Comparison of ENCODE assay signal across 12 cellular contexts in genomic region chr5:167030500-167031120, GRCh38. TPM values are rescaled to one million over a fixed set of nuclear protein-coding genes. Genes with fewer than 3 reads are reported as not detected.
DNase-seq lines count a peak whose midpoint lies in the region; ATAC-seq, FAIRE-seq and TF ChIP-seq lines count a peak whose summit lies in the region.
"Had no signal": no experiment of that assay in that cellular context is flagged by ENCODE, and none has a peak within 500 bp of the region (broad histone marks: within the 10 kb centered on the region; RNA-seq: fewer than 3 reads in every experiment).

No MANE protein-coding gene starts in this region.

- no peaks in the 10 kb centered on the region for H3K23me2 ChIP-seq in H1 (ENCODE audit: low read depth, low read length)

- CTCF ChIA-PET in H1 (lab: Charles Lee; ENCODE audit: partially characterized antibody), result interaction anchor here (0.6 to 8.0 kb wide), 33 partner anchors 10 to 1177 kb away, joined by 3 to 67 read pairs (median 4); partner anchors contain the start of gene TENM2

- H4K91ac ChIP-seq in H1 (replicated peaks; ENCODE audit: insufficient read length, low read length), result no peak overlapping the region

- no peaks in the 10 kb centered on the region for H3K9me2 ChIP-seq in MM.1S (replicated peaks; ENCODE audit: insufficient read depth, low read length)

- POLR2A ChIA-PET in H1 (lab: Charles Lee; ENCODE audit: partially characterized antibody), result no interaction called here

- H3K36me3 ChIP-seq in MM.1S (replicated peaks; ENCODE audit: insufficient read depth, low read length) (no peaks in the 10 kb centered on the region), H1 (ENCODE audit: control insufficient read depth in 2 of 4, insufficient read depth in 4 of 4, low read length in 3 of 4) (no peaks in the 10 kb centered on the region)

- no peak overlapping the region for H2BK20ac ChIP-seq in H1 (ENCODE audit: low read length)

- no peak overlapping the region for H2BK5ac ChIP-seq in H1 (ENCODE audit: low read depth, low read length)

- H3K4me1 ChIP-seq in MM.1S (ENCODE audit: low read length), result no peaks in the 10 kb centered on the region
- no peaks in the 10 kb centered on the region for H3K4me1 ChIP-seq in H1 (replicated peaks in 1 of 4; ENCODE audit: control insufficient read depth in 3 of 4, insufficient read depth in 4 of 4, low read length in 3 of 4)

- no peak overlapping the region for H4K5ac ChIP-seq in H1 (ENCODE audit: insufficient read length, low read depth, low read length)

- no peaks in the 10 kb centered on the region for H3K36me3 Mint-ChIP-seq in neural crest cell (ENCODE audit: low read depth)
- H3K36me3 Mint-ChIP-seq in natural killer cell treated with Interleukin-12 subunit alpha and Interleukin-12 subunit beta and Interleukin-15 and Interleukin-18, amount 100 ng/mL, for 72 hours, result no peaks in the 10 kb centered on the region
- H3K36me3 Mint-ChIP-seq: activated naive CD4-positive, alpha-beta T cell treated with anti-CD3 and anti-CD28 coated beads, Interleukin-2, amount 50 U/mL, for 72 hours; naive thymus-derived CD4-positive, alpha-beta T cell had no signal

- TF ChIP-seq POLR2A in H1 (IDR thresholded peaks at IDR 0.05; ENCODE audit: control extremely low read depth in 1 of 2, low read depth in 2 of 2, low read length in 2 of 2), result no peak

- H3K27me3 Mint-ChIP-seq in neural crest cell (ENCODE audit: low read depth), result no peaks in the 10 kb centered on the region
- no peaks in the 10 kb centered on the region for H3K27me3 Mint-ChIP-seq in natural killer cell treated with Interleukin-12 subunit alpha and Interleukin-12 subunit beta and Interleukin-15 and Interleukin-18, amount 100 ng/mL, for 72 hours
- H3K27me3 Mint-ChIP-seq: naive thymus-derived CD4-positive, alpha-beta T cell had no signal

- no peak overlapping the region for H3K4ac ChIP-seq in H1 (replicated peaks; ENCODE audit: insufficient read length, low read depth, low read length)

- H3K79me1 ChIP-seq in H1 (ENCODE audit: low read depth, low read length), result no peaks in the 10 kb centered on the region

- H3F3A ChIP-seq in MM.1S (ENCODE audit: insufficient read depth, low read length), result no peaks in the 10 kb centered on the region

- peak; percentile 82 to 83 for TF ChIP-seq RAD21 in H1 (IDR thresholded peaks at IDR 0.05 in 1 of 2, conservative IDR thresholded peaks at IDR 0.05 in 1 of 2; ENCODE audit: low read depth in 2 of 2, low read length in 2 of 2)

- H3K18ac ChIP-seq in H1 (ENCODE audit: extremely low read depth, low read length), result no peak overlapping the region

- H3K27me3 ChIP-seq in MM.1S (replicated peaks; ENCODE audit: insufficient read depth, low read length), result no peaks in the 10 kb centered on the region
- H3K27me3 ChIP-seq in H1 (replicated peaks in 1 of 4; ENCODE audit: control insufficient read depth in 3 of 4, extremely low read depth in 1 of 4, insufficient read depth in 3 of 4, low read length in 3 of 4), result no peaks in the 10 kb centered on the region

- DNase-seq in GM12865 (ENCODE audit: low read depth) (no peak), MM.1S (no peak), H1 (ENCODE audit: low read depth in 1 of 2, low spot score in 2 of 2) (peak; percentile 64 to 88), neural crest cell (ENCODE audit: low read depth, low spot score) (peak; percentile 14), NCI-H1092 treated with DMSO at 0.1 percent for 48 hours (lab: John Stamatoyannopoulos, UW) (no peak), NOMO-1 treated with DMSO at 0.1 percent for 48 hours (lab: John Stamatoyannopoulos, UW; ENCODE audit: unreplicated experiment) (no peak)
- no peak for DNase-seq in natural killer cell treated with Interleukin-12 subunit alpha and Interleukin-12 subunit beta and Interleukin-15 and Interleukin-18, amount 100 ng/mL, for 72 hours (ENCODE audit: low spot score)
- DNase-seq: activated CD4-positive, alpha-beta T cell treated with anti-CD3 and anti-CD28 coated beads for 1 hour; naive thymus-derived CD4-positive, alpha-beta T cell had no signal

- TF ChIP-seq CTCF in GM12865 (IDR thresholded peaks at IDR 0.05; ENCODE audit: insufficient read depth, low read depth, low read length, missing control alignments), result peak; percentile 23
- peak; percentile 30 for TF ChIP-seq CTCF in MM.1S (IDR thresholded peaks at IDR 0.05; ENCODE audit: low read length)
- peak; percentile 39 to 88 (median 70) for TF ChIP-seq CTCF in H1 (IDR thresholded peaks at IDR 0.05; ENCODE audit: control extremely low read depth in 1 of 3, insufficient read depth in 1 of 3, low read depth in 1 of 3, low read length in 3 of 3)
- TF ChIP-seq CTCF in neural crest cell (conservative IDR thresholded peaks at IDR 0.05), result peak; percentile 42

- no peak overlapping the region for H3K23ac ChIP-seq in H1 (ENCODE audit: insufficient read length)

- H3K9me3 Mint-ChIP-seq in neural crest cell, result no peaks in the 10 kb centered on the region
- H3K9me3 Mint-ChIP-seq in natural killer cell treated with Interleukin-12 subunit alpha and Interleukin-12 subunit beta and Interleukin-15 and Interleukin-18, amount 100 ng/mL, for 72 hours, result peaks cover 10% of the 10 kb centered on the region

- H2BK120ac ChIP-seq in H1 (replicated peaks; ENCODE audit: low read depth, low read length), result no peak overlapping the region

- no peak for ATAC-seq in natural killer cell treated with Interleukin-12 subunit alpha and Interleukin-12 subunit beta and Interleukin-15 and Interleukin-18, amount 100 ng/mL, for 72 hours
- no peak for ATAC-seq in GM18867 (IDR thresholded peaks at IDR 0.05; ENCODE audit: unreplicated experiment)
- ATAC-seq: activated naive CD4-positive, alpha-beta T cell treated with anti-CD3 and anti-CD28 coated beads, Interleukin-2, amount 50 U/mL, for 72 hours; naive thymus-derived CD4-positive, alpha-beta T cell had no signal

- H3K56ac ChIP-seq in H1 (replicated peaks; ENCODE audit: insufficient read length, low read depth, low read length), result no peak overlapping the region

- FAIRE-seq in H1 (lab: Jason Lieb, UNC), result peak; percentile 87

- H3K9me3 ChIP-seq in MM.1S (replicated peaks; ENCODE audit: insufficient read depth, low read length) (no peaks in the 10 kb centered on the region), H1 (ENCODE audit: insufficient read depth in 2 of 2, low read depth in 1 of 2, low read length in 1 of 2) (no peaks in the 10 kb centered on the region)

- no peaks in the 10 kb centered on the region for H3K79me2 ChIP-seq in MM.1S (ENCODE audit: low read length)
- no peaks in the 10 kb centered on the region for H3K79me2 ChIP-seq in H1 (ENCODE audit: control insufficient read depth in 1 of 2, insufficient read depth in 2 of 2, low read length in 2 of 2)

- no peak overlapping the region for H3K14ac ChIP-seq in H1 (ENCODE audit: insufficient read length)

- no peak overlapping the region for H2AK5ac ChIP-seq in H1 (ENCODE audit: low read depth, low read length)

- H2BK12ac ChIP-seq in H1 (ENCODE audit: low read depth, low read length), result no peak overlapping the region

- H3K9ac ChIP-seq in MM.1S (ENCODE audit: low read length) (no peak overlapping the region), H1 (replicated peaks in 1 of 4; ENCODE audit: extremely low read depth in 1 of 4, low read depth in 3 of 4, low read length in 3 of 4) (no peak overlapping the region)

- H3K27ac Mint-ChIP-seq in neural crest cell (ENCODE audit: unreplicated experiment), result no peak overlapping the region
- no peak overlapping the region for H3K27ac Mint-ChIP-seq in natural killer cell treated with Interleukin-12 subunit alpha and Interleukin-12 subunit beta and Interleukin-15 and Interleukin-18, amount 100 ng/mL, for 72 hours
- H3K27ac Mint-ChIP-seq: activated naive CD4-positive, alpha-beta T cell treated with anti-CD3 and anti-CD28 coated beads, Interleukin-2, amount 50 U/mL, for 72 hours; naive thymus-derived CD4-positive, alpha-beta T cell had no signal

- no peak overlapping the region for H2BK15ac ChIP-seq in H1 (ENCODE audit: low read length)

- no peak overlapping the region; the same call in 1 of the 2 replicates for H4K8ac ChIP-seq in H1 (ENCODE audit: extremely low read depth, insufficient read depth, low read length)

- H3K27ac ChIP-seq in MM.1S (ENCODE audit: low read length), result no peak overlapping the region
- no peak overlapping the region for H3K27ac ChIP-seq in H1 (ENCODE audit: low read depth, low read length)
- H3K27ac ChIP-seq: epithelial cell of prostate had no signal

- no peak overlapping the region for H2AFZ ChIP-seq in MM.1S (ENCODE audit: low read length)
- H2AFZ ChIP-seq in H1 (ENCODE audit: low read length), result peak overlapping the region; percentile 80; the same call in 1 of the 2 replicates

- 76% methylated on average over 17 of the region's 17 CpGs; no CpG with 5 or more reads in 1 of the 2 experiments for WGBS in H1 (ENCODE audit: extremely low coverage in 1 of 2, insufficient coverage in 1 of 2, insufficient read length in 1 of 2, insufficient replicate concordance in 2 of 2, low coverage in 1 of 2, low lambda C conversion rate in 2 of 2, missing lambda C conversion rate in 1 of 2), 2 experiments

- no peak overlapping the region for H3K4me3 Mint-ChIP-seq in neural crest cell
- H3K4me3 Mint-ChIP-seq in natural killer cell treated with Interleukin-12 subunit alpha and Interleukin-12 subunit beta and Interleukin-15 and Interleukin-18, amount 100 ng/mL, for 72 hours, result no peak overlapping the region
- H3K4me3 Mint-ChIP-seq: naive thymus-derived CD4-positive, alpha-beta T cell had no signal

- H3K4me2 ChIP-seq in MM.1S (ENCODE audit: low read depth, low read length), result no peak overlapping the region
- peak overlapping the region in 1 of 2 experiments; percentile 18; a peak in 1 of 4 replicates for H3K4me2 ChIP-seq in H1 (ENCODE audit: insufficient read depth in 1 of 2, low read depth in 2 of 2, low read length in 2 of 2)

- peaks cover 9% of the 10 kb centered on the region for H3K4me1 Mint-ChIP-seq in neural crest cell
- no peaks in the 10 kb centered on the region for H3K4me1 Mint-ChIP-seq in natural killer cell treated with Interleukin-12 subunit alpha and Interleukin-12 subunit beta and Interleukin-15 and Interleukin-18, amount 100 ng/mL, for 72 hours (ENCODE audit: low read depth in 2 of 2)
- H3K4me1 Mint-ChIP-seq: naive thymus-derived CD4-positive, alpha-beta T cell had no signal

- no peak for TF ChIP-seq EP300 in H1 (IDR thresholded peaks at IDR 0.05; ENCODE audit: borderline replicate concordance in 1 of 2, low read depth in 2 of 2, low read length in 2 of 2)

- H4K20me1 ChIP-seq in MM.1S (ENCODE audit: insufficient read depth, low read length) (no peaks in the 10 kb centered on the region), H1 (replicated peaks in 1 of 2; ENCODE audit: control insufficient read depth in 1 of 2, insufficient read depth in 2 of 2, low read length in 2 of 2) (no peaks in the 10 kb centered on the region)

- no peak overlapping the region for H3K4me3 ChIP-seq in GM12865 (ENCODE audit: low read depth, low read length)
- no peak overlapping the region for H3K4me3 ChIP-seq in MM.1S (ENCODE audit: low read length)
- H3K4me3 ChIP-seq in H1 (ENCODE audit: extremely low read depth in 1 of 4, insufficient read depth in 2 of 4, low read depth in 3 of 4, low read length in 4 of 4), result no peak overlapping the region

RNA-seq across cellular contexts. Expression of gene TENM2, which starts 51.8 kb away (rescaled TPM):
- total RNA-seq in H1 (2021; fragmentation: NEBNext Ultra II Directional; extraction: Animal tissue kit (Norgen Biotek cat#: 25700)), result 1.2 and 2.9 TPM in 2 replicates
- 1.2 and 1.9 TPM in 2 replicates for polyA plus RNA-seq in H1 (2011; rRNA removed)
- polyA plus RNA-seq in H1 (2011; cell fraction: cytosol; rRNA removed), result 0.41 TPM
- polyA plus RNA-seq in H1 (2011; cell fraction: nucleus; rRNA removed), result 6.8 TPM
- polyA plus RNA-seq in H1 (2012, experiment 1 of 2), result 1.5 to 1.9 TPM (median 1.8 TPM) in 4 replicates
- 0.33 TPM for polyA plus RNA-seq in H1 (2012, experiment 2 of 2)
- polyA plus RNA-seq in H1 (2013, experiment 1 of 2), result 3.9 TPM
- 2.9 TPM for polyA plus RNA-seq in H1 (2013, experiment 2 of 2)
- polyA minus RNA-seq in H1 (2011; rRNA and poly(A)+ RNA removed), result 4.6 TPM in 2 replicates
- 2.0 TPM for polyA minus RNA-seq in H1 (2011; cell fraction: cytosol; rRNA and poly(A)+ RNA removed)
- 15.1 TPM for polyA minus RNA-seq in H1 (2011; cell fraction: nucleus; rRNA and poly(A)+ RNA removed)
- total RNA-seq in neural crest cell, result 17.5 and 18.1 TPM in 2 replicates
- total RNA-seq in natural killer cell treated with Interleukin-12 subunit alpha and Interleukin-12 subunit beta and Interleukin-15 and Interleukin-18, amount 100 ng/mL, for 72 hours, result not detected
- total RNA-seq: naive thymus-derived CD4-positive, alpha-beta T cell had no signal
- polyA plus RNA-seq: naive thymus-derived CD4-positive, alpha-beta T cell had no signal

Comparison
In these comparisons a context has a peak if more than half of its experiments do, and no peak if none do; other contexts are left out.
1. DNase-seq: peak in H1 (2 of 2) and neural crest cell (single experiment); none in GM12865 (single experiment), MM.1S (single experiment), NCI-H1092 treated with DMSO at 0.1 percent for 48 hours (single experiment), NOMO-1 treated with DMSO at 0.1 percent for 48 hours (single experiment) and natural killer cell treated with Interleukin-12 subunit alpha and Interleukin-12 subunit beta and Interleukin-15 and Interleukin-18, amount 100 ng/mL, for 72 hours (single experiment).
2. Peak in every context shown above with its lines, with median percentiles within 50 percentile points of each other: CTCF ChIP-seq.